1 cellular context compared by ENCODE assay signal in genomic region chr9:129174724-129175514, GRCh38.
TF ChIP-seq lines count a peak whose summit lies in the region.

No MANE protein-coding gene starts in this region.

TF ChIP-seq in HepG2, 621 proteins besides CTCF, POLR2A, EP300 and RAD21 (continued from another document and continues in another):
- TF ChIP-seq HDAC6 (IDR thresholded peaks at IDR 0.05; ENCODE audit: low read depth, low read length) (no peak), CC2D1A (CRISPR knock-in tag; IDR thresholded peaks at IDR 0.05) (no peak), ZNF263 (CRISPR knock-in tag; IDR thresholded peaks at IDR 0.05) (0 out of 2 replicates have a peak, but pooled peaks have one; percentile 18), ZFY (CRISPR knock-in tag; IDR thresholded peaks at IDR 0.05) (peak; percentile 77), ZNF121 (CRISPR knock-in tag; IDR thresholded peaks at IDR 0.05) (no peak), ZNF790 (CRISPR knock-in tag; IDR thresholded peaks at IDR 0.05; ENCODE audit: borderline replicate concordance) (no peak), PREB (CRISPR knock-in tag; IDR thresholded peaks at IDR 0.05) (no peak), ZMAT5 (CRISPR knock-in tag; IDR thresholded peaks at IDR 0.05; ENCODE audit: borderline replicate concordance, low read depth) (no peak), SP4 (CRISPR knock-in tag; IDR thresholded peaks at IDR 0.05) (0 out of 2 replicates have a peak, but pooled peaks have one; percentile 2), POLR2G (IDR thresholded peaks at IDR 0.05; ENCODE audit: low read depth, low read length) (peak; percentile 40; the same call in 1 of the 2 replicates), DRAP1 (CRISPR knock-in tag; IDR thresholded peaks at IDR 0.05) (no peak), CEBPB (IDR thresholded peaks at IDR 0.05; ENCODE audit: borderline replicate concordance, low read depth, low read length) (no peak), PBX3 (CRISPR knock-in tag; IDR thresholded peaks at IDR 0.05; ENCODE audit: borderline replicate concordance) (no peak), ZNF562 (CRISPR knock-in tag; IDR thresholded peaks at IDR 0.05; ENCODE audit: borderline replicate concordance) (no peak), ZNF337 (CRISPR knock-in tag; IDR thresholded peaks at IDR 0.05; ENCODE audit: borderline replicate concordance, low read depth) (no peak), ZNF609 (CRISPR knock-in tag; IDR thresholded peaks at IDR 0.05; ENCODE audit: borderline replicate concordance) (peak; percentile 19; the same call in 1 of the 2 replicates), FLYWCH1 (CRISPR knock-in tag; IDR thresholded peaks at IDR 0.05) (no peak), TOPORS (CRISPR knock-in tag; IDR thresholded peaks at IDR 0.05) (0 out of 2 replicates have a peak, but pooled peaks have one; percentile 56), ZBTB37 (CRISPR knock-in tag; IDR thresholded peaks at IDR 0.05) (no peak), MAZ (IDR thresholded peaks at IDR 0.05; ENCODE audit: borderline replicate concordance, low read depth, low read length) (0 out of 2 replicates have a peak, but pooled peaks have one; percentile 38), MAZ (CRISPR knock-in tag; IDR thresholded peaks at IDR 0.05; ENCODE audit: low read depth) (peak; percentile 34; the same call in 1 of the 2 replicates), SETDB1 (CRISPR knock-in tag; IDR thresholded peaks at IDR 0.05; ENCODE audit: borderline replicate concordance) (no peak), MTF2 (CRISPR knock-in tag; IDR thresholded peaks at IDR 0.05; ENCODE audit: borderline replicate concordance) (0 out of 2 replicates have a peak, but pooled peaks have one; percentile 60), SP140L (CRISPR knock-in tag; IDR thresholded peaks at IDR 0.05; ENCODE audit: borderline replicate concordance) (0 out of 2 replicates have a peak, but pooled peaks have one; percentile 20), ZFX (CRISPR knock-in tag; IDR thresholded peaks at IDR 0.05; ENCODE audit: low read depth) (peak; percentile 76), ZNF343 (CRISPR knock-in tag; IDR thresholded peaks at IDR 0.05) (no peak), ZNF615 (CRISPR knock-in tag; IDR thresholded peaks at IDR 0.05; ENCODE audit: borderline replicate concordance) (no peak), SNRNP70 (IDR thresholded peaks at IDR 0.05; ENCODE audit: low read depth, low read length) (no peak), ATF3 (CRISPR knock-in tag; IDR thresholded peaks at IDR 0.05) (no peak; the same call in 1 of the 2 replicates), ZSCAN12 (CRISPR knock-in tag; IDR thresholded peaks at IDR 0.05) (no peak), SRSF1 (optimal IDR thresholded peaks at IDR 0.05; ENCODE audit: low read depth, low read length) (peak; percentile 39), TRAFD1 (CRISPR knock-in tag; IDR thresholded peaks at IDR 0.05; ENCODE audit: borderline replicate concordance) (no peak), KMT2A (CRISPR knock-in tag; IDR thresholded peaks at IDR 0.05) (peak; percentile 36; the same call in 1 of the 2 replicates), ETV5 (CRISPR knock-in tag; IDR thresholded peaks at IDR 0.05; ENCODE audit: borderline replicate concordance) (no peak; the same call in 1 of the 2 replicates), MEF2D (CRISPR knock-in tag; IDR thresholded peaks at IDR 0.05) (peak; percentile 42; the same call in 1 of the 2 replicates), RBM39 (IDR thresholded peaks at IDR 0.05; ENCODE audit: low read depth, low read length, poor library complexity, severe bottlenecking) (peak; percentile 26), KDM5A (IDR thresholded peaks at IDR 0.05; ENCODE audit: borderline replicate concordance, low read length) (no peak; the same call in 1 of the 2 replicates), RFXANK (CRISPR knock-in tag; IDR thresholded peaks at IDR 0.05) (no peak), ZKSCAN5 (CRISPR knock-in tag; IDR thresholded peaks at IDR 0.05) (no peak), NFIC (IDR thresholded peaks at IDR 0.05; ENCODE audit: low read length) (no peak), SNAI1 (CRISPR knock-in tag; IDR thresholded peaks at IDR 0.05; ENCODE audit: borderline replicate concordance) (no peak; the same call in 1 of the 2 replicates), ARHGAP35 (CRISPR knock-in tag; IDR thresholded peaks at IDR 0.05; ENCODE audit: borderline replicate concordance) (no peak), ZBED4 (CRISPR knock-in tag; IDR thresholded peaks at IDR 0.05; ENCODE audit: borderline replicate concordance) (no peak), ZNF362 (CRISPR knock-in tag; IDR thresholded peaks at IDR 0.05; ENCODE audit: borderline replicate concordance) (peak; percentile 67; the same call in 1 of the 2 replicates), MTF1 (CRISPR knock-in tag; IDR thresholded peaks at IDR 0.05) (no peak)
